In genomic region chr17:75252039-75252816, GRCh38 we compare ENCODE assay signal across 15 cellular contexts. TPM values are rescaled to one million over a fixed set of nuclear protein-coding genes. Genes with fewer than 3 reads are reported as not detected.
DNase-seq lines count a peak whose midpoint lies in the region; ATAC-seq and TF ChIP-seq lines count a peak whose summit lies in the region.
"Had no signal": no experiment of that assay in that cellular context is flagged by ENCODE, and none has a peak within 500 bp of the region (broad histone marks: within the 10 kb centered on the region; RNA-seq: fewer than 3 reads in every experiment).

No MANE protein-coding gene starts in this region.

- peaks cover 11% of the 10 kb centered on the region for H3K4me1 ChIP-seq in CD8-positive, alpha-beta T cell (ENCODE audit: insufficient read depth, low read length)
- H3K4me1 ChIP-seq in testis, result no peaks in the 10 kb centered on the region
- H3K4me1 ChIP-seq: pancreas, SJSA1 had no signal

- no peaks in the 10 kb centered on the region for H3K27me3 ChIP-seq in CD8-positive, alpha-beta T cell (ENCODE audit: insufficient read depth, low read length)
- H3K27me3 ChIP-seq in testis, result no peaks in the 10 kb centered on the region
- H3K27me3 ChIP-seq: pancreas, SJSA1 had no signal

- no peak overlapping the region for H3K4me3 ChIP-seq in CD8-positive, alpha-beta T cell (ENCODE audit: low read depth, low read length)
- no peak overlapping the region for H3K4me3 ChIP-seq in testis
- H3K4me3 ChIP-seq: pancreas, SJSA1 had no signal

- intact Hi-C loops in CD8-positive, alpha-beta T cell (cut with DNase I, micrococcal nuclease), result no loop called here
- intact Hi-C loops in testis (cut with DNase I; ENCODE audit: low total_unique reads), result no loop called here

- no peak for ATAC-seq in CD8-positive, alpha-beta T cell
- no peak for ATAC-seq in natural killer cell treated with Interleukin-12 subunit alpha and Interleukin-12 subunit beta and Interleukin-15 and Interleukin-18, amount 100 ng/mL, for 72 hours
- ATAC-seq: left cardiac atrium, pancreas had no signal

- H3K27ac ChIP-seq in CD8-positive, alpha-beta T cell (ENCODE audit: low read depth, low read length), result no peak overlapping the region
- H3K27ac ChIP-seq in testis, result no peak overlapping the region
- H3K27ac ChIP-seq: pancreas, SJSA1 had no signal

- H3K9me3 ChIP-seq in CD8-positive, alpha-beta T cell (ENCODE audit: low read length), result no peaks in the 10 kb centered on the region
- H3K9me3 ChIP-seq in testis, result no peaks in the 10 kb centered on the region
- H3K9me3 ChIP-seq: pancreas, SJSA1 had no signal

- no peak overlapping the region for H3K4me3 Mint-ChIP-seq in CD8-positive, alpha-beta T cell
- H3K4me3 Mint-ChIP-seq in activated naive CD8-positive, alpha-beta T cell treated with anti-CD3 and anti-CD28 coated beads for 36 hours, result no peak overlapping the region
- H3K4me3 Mint-ChIP-seq in natural killer cell treated with Interleukin-12 subunit alpha and Interleukin-12 subunit beta and Interleukin-15 and Interleukin-18, amount 100 ng/mL, for 72 hours, result no peak overlapping the region
- H3K4me3 Mint-ChIP-seq: endodermal cell had no signal

- H3K36me3 Mint-ChIP-seq in CD8-positive, alpha-beta T cell, result peaks cover 7% of the 10 kb centered on the region
- H3K36me3 Mint-ChIP-seq in activated naive CD8-positive, alpha-beta T cell treated with anti-CD3 and anti-CD28 coated beads for 36 hours, result peaks cover 19% of the 10 kb centered on the region
- H3K36me3 Mint-ChIP-seq in natural killer cell treated with Interleukin-12 subunit alpha and Interleukin-12 subunit beta and Interleukin-15 and Interleukin-18, amount 100 ng/mL, for 72 hours, result no peaks in the 10 kb centered on the region

- POLR2A ChIA-PET in CD8-positive, alpha-beta T cell (lab: Charles Lee), result interaction anchor here (0.8 to 6.8 kb wide), 2 partner anchors 9 to 248 kb away, joined by 5 to 24 read pairs; partner anchors contain the start of genes GGA3 and MRPS7

- peaks cover 3% of the 10 kb centered on the region for H3K36me3 ChIP-seq in CD8-positive, alpha-beta T cell (ENCODE audit: insufficient read depth, low read length)
- H3K36me3 ChIP-seq in testis (ENCODE audit: low read depth, missing control alignments), result no peaks in the 10 kb centered on the region
- H3K36me3 ChIP-seq: pancreas had no signal

- TF ChIP-seq CTCF in CD8-positive, alpha-beta T cell (IDR thresholded peaks at IDR 0.05), result no peak
- TF ChIP-seq CTCF in testis (IDR thresholded peaks at IDR 0.05), result no peak

- no peak for DNase-seq in CD8-positive, alpha-beta T cell
- DNase-seq in NCI-H82 treated with DMSO at 0.1 percent for 48 hours (lab: John Stamatoyannopoulos, UW; ENCODE audit: unreplicated experiment) (peak; percentile 30), testis (no peak), midbrain (lab: John Stamatoyannopoulos, UW) (no peak)
- DNase-seq in activated naive CD8-positive, alpha-beta T cell treated with anti-CD3 and anti-CD28 coated beads for 36 hours, result no peak
- no peak for DNase-seq in natural killer cell treated with Interleukin-12 subunit alpha and Interleukin-12 subunit beta and Interleukin-15 and Interleukin-18, amount 100 ng/mL, for 72 hours (ENCODE audit: low spot score)
- DNase-seq in activated effector memory CD4-positive, alpha-beta T cell treated with Interleukin-2 at 50 U/mL for 16 hours, result no peak
- DNase-seq: endodermal cell; left cardiac atrium; NCI-H187 treated with DMSO at 0.1 percent for 48 hours; NCI-H510A; pancreas; stimulated activated CD4-positive, alpha-beta T cell treated with anti-CD3 and anti-CD28 coated beads, Interleukin-4, amount 100 ng/mL, for 4 hours; trophoblast cell had no signal

- H3K4me1 Mint-ChIP-seq in CD8-positive, alpha-beta T cell (ENCODE audit: low read depth), result peaks cover 59% of the 10 kb centered on the region
- H3K4me1 Mint-ChIP-seq in activated naive CD8-positive, alpha-beta T cell treated with anti-CD3 and anti-CD28 coated beads for 36 hours, result peaks cover 77% of the 10 kb centered on the region
- H3K4me1 Mint-ChIP-seq in natural killer cell treated with Interleukin-12 subunit alpha and Interleukin-12 subunit beta and Interleukin-15 and Interleukin-18, amount 100 ng/mL, for 72 hours (ENCODE audit: low read depth in 2 of 2), result peaks cover 61 to 69% of the 10 kb centered on the region in 2 donors

- H3K27me3 Mint-ChIP-seq in CD8-positive, alpha-beta T cell (ENCODE audit: low read depth), result no peaks in the 10 kb centered on the region
- H3K27me3 Mint-ChIP-seq in activated naive CD8-positive, alpha-beta T cell treated with anti-CD3 and anti-CD28 coated beads for 36 hours, result no peaks in the 10 kb centered on the region
- H3K27me3 Mint-ChIP-seq in natural killer cell treated with Interleukin-12 subunit alpha and Interleukin-12 subunit beta and Interleukin-15 and Interleukin-18, amount 100 ng/mL, for 72 hours, result no peaks in the 10 kb centered on the region

- TF ChIP-seq POLR2A in testis (IDR thresholded peaks at IDR 0.05), result no peak

- H3K9me3 Mint-ChIP-seq in CD8-positive, alpha-beta T cell, result no peaks in the 10 kb centered on the region
- H3K9me3 Mint-ChIP-seq in activated naive CD8-positive, alpha-beta T cell treated with anti-CD3 and anti-CD28 coated beads for 36 hours, result no peaks in the 10 kb centered on the region
- no peaks in the 10 kb centered on the region for H3K9me3 Mint-ChIP-seq in natural killer cell treated with Interleukin-12 subunit alpha and Interleukin-12 subunit beta and Interleukin-15 and Interleukin-18, amount 100 ng/mL, for 72 hours

- 84 to 92% methylated on average over 6 to 8 of the region's 8 CpGs for WGBS in testis, 2 donors

- CTCF ChIA-PET in CD8-positive, alpha-beta T cell (lab: Charles Lee), result no interaction called here

- H3K27ac Mint-ChIP-seq in CD8-positive, alpha-beta T cell, result peak overlapping the region; percentile 73
- H3K27ac Mint-ChIP-seq in activated naive CD8-positive, alpha-beta T cell treated with anti-CD3 and anti-CD28 coated beads for 36 hours, result peak overlapping the region; percentile 83
- peak overlapping the region; percentile 75 to 82 for H3K27ac Mint-ChIP-seq in natural killer cell treated with Interleukin-12 subunit alpha and Interleukin-12 subunit beta and Interleukin-15 and Interleukin-18, amount 100 ng/mL, for 72 hours
- H3K27ac Mint-ChIP-seq: endodermal cell had no signal

RNA-seq across cellular contexts. Expression of gene GGA3, which starts 9.2 kb away (rescaled TPM):
- 100 to 1,000 TPM; 103 to 107 TPM for total RNA-seq in CD8-positive, alpha-beta T cell
- total RNA-seq in activated naive CD8-positive, alpha-beta T cell treated with anti-CD3 and anti-CD28 coated beads for 36 hours, result 10 to 100 TPM; 63.7 to 72.0 TPM
- 100 to 1,000 TPM in 1 of 2 donors, 10 to 100 TPM in 1; 77.3 to 111 TPM for total RNA-seq in natural killer cell treated with Interleukin-12 subunit alpha and Interleukin-12 subunit beta and Interleukin-15 and Interleukin-18, amount 100 ng/mL, for 72 hours
- 10 to 100 TPM; 46.8 to 50.2 TPM for total RNA-seq in testis
- polyA plus RNA-seq in testis (ENCODE audit: insufficient read depth, low read depth, low replicate concordance), result 42.9 TPM

RNA-seq across cellular contexts. Expression of gene MRPS7, which starts 9.5 kb away (rescaled TPM):
- 10 to 100 TPM; 42.0 to 43.9 TPM for total RNA-seq in CD8-positive, alpha-beta T cell
- 10 to 100 TPM; 93.5 to 96.9 TPM for total RNA-seq in activated naive CD8-positive, alpha-beta T cell treated with anti-CD3 and anti-CD28 coated beads for 36 hours
- total RNA-seq in natural killer cell treated with Interleukin-12 subunit alpha and Interleukin-12 subunit beta and Interleukin-15 and Interleukin-18, amount 100 ng/mL, for 72 hours, result 10 to 100 TPM; 76.4 to 82.8 TPM
- 10 to 100 TPM; 53.3 to 72.9 TPM for total RNA-seq in testis
- polyA plus RNA-seq in testis (ENCODE audit: insufficient read depth, low read depth, low replicate concordance), result 83.5 TPM

RNA-seq across cellular contexts. Expression of gene MIF4GD, which starts 18.8 kb away (rescaled TPM):
- total RNA-seq in CD8-positive, alpha-beta T cell, result 10 to 100 TPM; 30.9 to 32.7 TPM
- total RNA-seq in activated naive CD8-positive, alpha-beta T cell treated with anti-CD3 and anti-CD28 coated beads for 36 hours, result 10 to 100 TPM; 35.3 to 38.1 TPM
- 10 to 100 TPM; 32.3 to 35.2 TPM for total RNA-seq in natural killer cell treated with Interleukin-12 subunit alpha and Interleukin-12 subunit beta and Interleukin-15 and Interleukin-18, amount 100 ng/mL, for 72 hours
- total RNA-seq in testis, result 10 to 100 TPM; 34.5 to 35.3 TPM
- polyA plus RNA-seq in testis (ENCODE audit: insufficient read depth, low read depth, low replicate concordance), result 37.1 TPM

RNA-seq across cellular contexts. Expression of gene SLC25A19, which starts 37.0 kb away (rescaled TPM):
- 10 to 100 TPM; 14.4 to 14.8 TPM for total RNA-seq in CD8-positive, alpha-beta T cell
- total RNA-seq in activated naive CD8-positive, alpha-beta T cell treated with anti-CD3 and anti-CD28 coated beads for 36 hours, result 100 to 1,000 TPM; 103 to 107 TPM
- total RNA-seq in natural killer cell treated with Interleukin-12 subunit alpha and Interleukin-12 subunit beta and Interleukin-15 and Interleukin-18, amount 100 ng/mL, for 72 hours, result 100 to 1,000 TPM in 1 of 2 donors, 10 to 100 TPM in 1; 53.0 to 140 TPM
- total RNA-seq in testis, result 10 to 100 TPM; 34.3 to 44.6 TPM
- 98.0 TPM for polyA plus RNA-seq in testis (ENCODE audit: insufficient read depth, low read depth, low replicate concordance)

RNA-seq across cellular contexts. Expression of gene NUP85, which starts 46.7 kb away (rescaled TPM):
- total RNA-seq in CD8-positive, alpha-beta T cell, result 10 to 100 TPM; 57.4 to 65.3 TPM
- 100 to 1,000 TPM; 134 to 137 TPM for total RNA-seq in activated naive CD8-positive, alpha-beta T cell treated with anti-CD3 and anti-CD28 coated beads for 36 hours
- 100 to 1,000 TPM in 1 of 2 donors, 10 to 100 TPM in 1; 94.1 to 202 TPM for total RNA-seq in natural killer cell treated with Interleukin-12 subunit alpha and Interleukin-12 subunit beta and Interleukin-15 and Interleukin-18, amount 100 ng/mL, for 72 hours
- 10 to 100 TPM; 57.8 to 76.1 TPM for total RNA-seq in testis
- polyA plus RNA-seq in testis (ENCODE audit: insufficient read depth, low read depth, low replicate concordance), result 52.6 TPM
